Comparison of ENCODE assay signal across 11 cellular contexts in the genomic region with DNA sequence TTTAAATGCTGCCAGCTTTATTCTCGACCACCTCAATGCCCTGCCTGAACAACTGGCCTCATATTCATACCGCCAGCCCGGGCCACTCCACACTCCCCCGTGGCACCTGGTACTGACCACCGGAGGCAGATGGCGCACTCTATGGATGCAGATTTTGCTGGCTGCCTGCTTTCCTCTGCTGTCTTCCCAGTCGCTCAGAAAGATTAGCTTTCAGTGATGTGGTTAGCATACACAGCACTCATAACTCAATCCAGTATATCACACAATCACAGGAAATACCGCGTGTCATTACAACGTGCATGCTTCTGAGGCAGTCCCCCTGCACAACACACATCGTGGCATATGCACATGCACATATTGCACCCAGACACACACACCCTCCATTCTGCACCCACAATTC.
DNase-seq lines count a peak whose midpoint lies in the region; ATAC-seq and TF ChIP-seq lines count a peak whose summit lies in the region.
"Had no signal": no experiment of that assay in that cellular context is flagged by ENCODE, and none has a peak within 500 bp of the region (broad histone marks: within the 10 kb centered on the region; RNA-seq: fewer than 3 reads in every experiment).

No MANE protein-coding gene starts in this region.

- ATAC-seq in activated naive CD4-positive, alpha-beta T cell treated with anti-CD3 and anti-CD28 coated beads, Interleukin-2, amount 50 U/mL, for 72 hours, result peak; percentile 50 to 64
- ATAC-seq in stimulated activated effector memory CD8-positive, alpha-beta T cell treated with anti-CD3 and anti-CD28 coated beads, Interleukin-12 subunit alpha, Interleukin-12 subunit beta, amount 100 ng/mL, for 72 hours, result peak; percentile 19
- ATAC-seq in HG03354 (IDR thresholded peaks at IDR 0.05; ENCODE audit: poor library complexity, severe bottlenecking, unreplicated experiment) (no peak), GM18868 (IDR thresholded peaks at IDR 0.05; ENCODE audit: unreplicated experiment) (no peak), HG03460 (IDR thresholded peaks at IDR 0.05; ENCODE audit: unreplicated experiment) (no peak)
- ATAC-seq: gastroesophageal sphincter had no signal

- no peaks in the 10 kb centered on the region for H3K36me3 Mint-ChIP-seq in activated naive CD4-positive, alpha-beta T cell treated with anti-CD3 and anti-CD28 coated beads, Interleukin-2, amount 50 U/mL, for 72 hours
- no peaks in the 10 kb centered on the region for H3K36me3 Mint-ChIP-seq in stimulated activated effector memory CD8-positive, alpha-beta T cell treated with anti-CD3 and anti-CD28 coated beads, Interleukin-12 subunit alpha, Interleukin-12 subunit beta, amount 100 ng/mL, for 72 hours

- no peak for DNase-seq in activated naive CD4-positive, alpha-beta T cell treated with anti-CD3 and anti-CD28 coated beads, Interleukin-2, amount 50 U/mL, for 72 hours (ENCODE audit: low spot score in 2 of 2)
- no peak for DNase-seq in activated naive CD4-positive, alpha-beta T cell treated with anti-CD3 and anti-CD28 coated beads, Interleukin-2, amount 50 U/mL, for 16 hours
- DNase-seq in NCI-H82 treated with DMSO at 0.1 percent for 48 hours (lab: John Stamatoyannopoulos, UW; ENCODE audit: unreplicated experiment), result peak; percentile 7
- DNase-seq in fibroblast of the aortic adventitia (ENCODE audit: low read depth), result peak; percentile 81
- no peak for DNase-seq in stimulated activated effector memory CD8-positive, alpha-beta T cell treated with anti-CD3 and anti-CD28 coated beads, Interleukin-12 subunit alpha, Interleukin-12 subunit beta, amount 100 ng/mL, for 72 hours (ENCODE audit: low spot score in 2 of 2)
- DNase-seq: NCI-H1436; stimulated activated CD4-positive, alpha-beta T cell treated with anti-CD3 and anti-CD28 coated beads, Interleukin-4, amount 100 ng/mL, for 1 hour had no signal

- TF ChIP-seq CTCF in fibroblast of the aortic adventitia (IDR thresholded peaks at IDR 0.05; ENCODE audit: insufficient read depth, low read length), result peak; percentile 10

- H3K9me3 Mint-ChIP-seq in activated naive CD4-positive, alpha-beta T cell treated with anti-CD3 and anti-CD28 coated beads, Interleukin-2, amount 50 U/mL, for 72 hours, result no peaks in the 10 kb centered on the region
- no peaks in the 10 kb centered on the region for H3K9me3 Mint-ChIP-seq in stimulated activated effector memory CD8-positive, alpha-beta T cell treated with anti-CD3 and anti-CD28 coated beads, Interleukin-12 subunit alpha, Interleukin-12 subunit beta, amount 100 ng/mL, for 72 hours

- H3K4me3 Mint-ChIP-seq in stimulated activated effector memory CD8-positive, alpha-beta T cell treated with anti-CD3 and anti-CD28 coated beads, Interleukin-12 subunit alpha, Interleukin-12 subunit beta, amount 100 ng/mL, for 72 hours, result no peak overlapping the region

- H3K27ac Mint-ChIP-seq in activated naive CD4-positive, alpha-beta T cell treated with anti-CD3 and anti-CD28 coated beads, Interleukin-2, amount 50 U/mL, for 72 hours, result no peak overlapping the region
- H3K27ac Mint-ChIP-seq in stimulated activated effector memory CD8-positive, alpha-beta T cell treated with anti-CD3 and anti-CD28 coated beads, Interleukin-12 subunit alpha, Interleukin-12 subunit beta, amount 100 ng/mL, for 72 hours, result no peak overlapping the region

- no peak overlapping the region for H3K4me3 ChIP-seq in fibroblast of the aortic adventitia (ENCODE audit: low read depth, low read length)
- H3K4me3 ChIP-seq: gastroesophageal sphincter had no signal

- H3K4me1 Mint-ChIP-seq in stimulated activated effector memory CD8-positive, alpha-beta T cell treated with anti-CD3 and anti-CD28 coated beads, Interleukin-12 subunit alpha, Interleukin-12 subunit beta, amount 100 ng/mL, for 72 hours, result peaks cover 12% of the 10 kb centered on the region

Comparison
In these comparisons a context has a peak if more than half of its experiments do, and no peak if none do; other contexts are left out.
1. ATAC-seq: peak in activated naive CD4-positive, alpha-beta T cell treated with anti-CD3 and anti-CD28 coated beads, Interleukin-2, amount 50 U/mL, for 72 hours (2 of 2) and stimulated activated effector memory CD8-positive, alpha-beta T cell treated with anti-CD3 and anti-CD28 coated beads, Interleukin-12 subunit alpha, Interleukin-12 subunit beta, amount 100 ng/mL, for 72 hours (single experiment); none in HG03354 (single experiment), GM18868 (single experiment) and HG03460 (single experiment).
2. DNase-seq: peak in NCI-H82 treated with DMSO at 0.1 percent for 48 hours (single experiment) and fibroblast of the aortic adventitia (single experiment); none in activated naive CD4-positive, alpha-beta T cell treated with anti-CD3 and anti-CD28 coated beads, Interleukin-2, amount 50 U/mL, for 72 hours (0 of 2), activated naive CD4-positive, alpha-beta T cell treated with anti-CD3 and anti-CD28 coated beads, Interleukin-2, amount 50 U/mL, for 16 hours (single experiment) and stimulated activated effector memory CD8-positive, alpha-beta T cell treated with anti-CD3 and anti-CD28 coated beads, Interleukin-12 subunit alpha, Interleukin-12 subunit beta, amount 100 ng/mL, for 72 hours (0 of 2).